Comparison of ENCODE assay signal across 1 cellular context in genomic region chr13:91347212-91347995, GRCh38.
TF ChIP-seq lines count a peak whose summit lies in the region.

MIR17HG (plus strand) TSS chr13:91347687.

TF ChIP-seq in HEK293, 187 proteins besides CTCF, POLR2A, EP300 and RAD21 (continued from another document):
- no peak for TF ChIP-seq TSHZ1 (tag by site-specific recombination; IDR thresholded peaks at IDR 0.05; ENCODE audit: borderline replicate concordance)
- no peak for TF ChIP-seq ZNF747 (tag by site-specific recombination; IDR thresholded peaks at IDR 0.05)
- TF ChIP-seq ZNF596 (tag by site-specific recombination; IDR thresholded peaks at IDR 0.05), result no peak
- no peak for TF ChIP-seq MZF1 (tag by site-specific recombination; IDR thresholded peaks at IDR 0.05; ENCODE audit: borderline replicate concordance)
- peak; percentile 54 for TF ChIP-seq SP2 (tag by site-specific recombination; IDR thresholded peaks at IDR 0.05)
- no peak for TF ChIP-seq ZSCAN4 (tag by site-specific recombination; IDR thresholded peaks at IDR 0.05)
- TF ChIP-seq ZSCAN16 (tag by site-specific recombination; IDR thresholded peaks at IDR 0.05), result no peak
- TF ChIP-seq PRDM6 (tag by site-specific recombination; IDR thresholded peaks at IDR 0.05), result no peak
- no peak for TF ChIP-seq ZNF354C (tag by site-specific recombination; IDR thresholded peaks at IDR 0.05; ENCODE audit: borderline replicate concordance, low read depth)
- TF ChIP-seq ZNF76 (tag by site-specific recombination; IDR thresholded peaks at IDR 0.05; ENCODE audit: borderline replicate concordance, low read depth), result peak; percentile 65; the same call in 1 of the 2 replicates
- TF ChIP-seq MYNN (tag by site-specific recombination; IDR thresholded peaks at IDR 0.05; ENCODE audit: borderline replicate concordance), result no peak
- no peak for TF ChIP-seq ZNF274 (IDR thresholded peaks at IDR 0.05; ENCODE audit: low read length)
- no peak for TF ChIP-seq ZNF274 (tag by site-specific recombination; IDR thresholded peaks at IDR 0.05; ENCODE audit: borderline replicate concordance)
- TF ChIP-seq PATZ1 (tag by site-specific recombination; IDR thresholded peaks at IDR 0.05), result 0 out of 2 replicates have a peak, but pooled peaks have one; percentile 29
- TF ChIP-seq KLF8 (tag by site-specific recombination; IDR thresholded peaks at IDR 0.05), result peak; percentile 75; the same call in 1 of the 2 replicates
- peak; percentile 79 for TF ChIP-seq GLIS1 (tag by site-specific recombination; IDR thresholded peaks at IDR 0.05)
- 0 out of 2 replicates have a peak, but pooled peaks have one; percentile 32 for TF ChIP-seq ZNF335 (tag by site-specific recombination; conservative IDR thresholded peaks at IDR 0.05)
- peak; percentile 33 for TF ChIP-seq ZNF660 (tag by site-specific recombination; IDR thresholded peaks at IDR 0.05)
- TF ChIP-seq GLIS2 (tag by site-specific recombination; IDR thresholded peaks at IDR 0.05), result peak; percentile 86
- peak; percentile 86 for TF ChIP-seq KLF1 (tag by site-specific recombination; IDR thresholded peaks at IDR 0.05)
- TF ChIP-seq TCF7L2 (IDR thresholded peaks at IDR 0.05; ENCODE audit: borderline replicate concordance, low read depth, low read length), result no peak
- TF ChIP-seq ZNF23 (tag by site-specific recombination; IDR thresholded peaks at IDR 0.05; ENCODE audit: borderline replicate concordance), result no peak
- TF ChIP-seq ZBTB26 (tag by site-specific recombination; optimal IDR thresholded peaks at IDR 0.05), result peak; percentile 82
- TF ChIP-seq ZSCAN5A (tag by site-specific recombination; IDR thresholded peaks at IDR 0.05), result no peak
- TF ChIP-seq EGR2 (tag by site-specific recombination; IDR thresholded peaks at IDR 0.05; ENCODE audit: low read depth), result peak; percentile 51; the same call in 1 of the 2 replicates
- TF ChIP-seq ZNF302 (tag by site-specific recombination; IDR thresholded peaks at IDR 0.05; ENCODE audit: low read depth), result no peak
- TF ChIP-seq ZNF449 (tag by site-specific recombination; IDR thresholded peaks at IDR 0.05), result no peak; the same call in 1 of the 2 replicates
- no peak for TF ChIP-seq ZNF394 (tag by site-specific recombination; IDR thresholded peaks at IDR 0.05; ENCODE audit: borderline replicate concordance)
- TF ChIP-seq ZBTB8A (tag by site-specific recombination; IDR thresholded peaks at IDR 0.05), result peak; percentile 81
- no peak for TF ChIP-seq ZNF704 (tag by site-specific recombination; IDR thresholded peaks at IDR 0.05)
- TF ChIP-seq SETDB1 (IDR thresholded peaks at IDR 0.05; ENCODE audit: insufficient read length, low read length), result peak; percentile 63
- no peak for TF ChIP-seq ZFP3 (tag by site-specific recombination; IDR thresholded peaks at IDR 0.05; ENCODE audit: low read depth)
- TF ChIP-seq ZNF248 (tag by site-specific recombination; IDR thresholded peaks at IDR 0.05), result no peak
- no peak for TF ChIP-seq ZNF654 (tag by site-specific recombination; IDR thresholded peaks at IDR 0.05; ENCODE audit: low read depth)
- no peak for TF ChIP-seq ZNF585B (tag by site-specific recombination; IDR thresholded peaks at IDR 0.05)
- TF ChIP-seq ZNF280C (tag by site-specific recombination; IDR thresholded peaks at IDR 0.05), result no peak
- peak; percentile 86 for TF ChIP-seq IKZF3 (tag by site-specific recombination; IDR thresholded peaks at IDR 0.05)
- TF ChIP-seq KLF10 (tag by site-specific recombination; IDR thresholded peaks at IDR 0.05), result peak; percentile 96
- TF ChIP-seq ZSCAN18 (tag by site-specific recombination; IDR thresholded peaks at IDR 0.05), result no peak
- TF ChIP-seq ZNF292 (tag by site-specific recombination; IDR thresholded peaks at IDR 0.05; ENCODE audit: borderline replicate concordance, low read depth), result no peak
- TF ChIP-seq ZNF488 (tag by site-specific recombination; IDR thresholded peaks at IDR 0.05), result no peak
TF ChIP-seq in HEK293: peak in this region for 23.
